26 cellular contexts compared by ENCODE assay signal in genomic region chr1:43534256-43534655, GRCh38. TPM values are rescaled to one million over a fixed set of nuclear protein-coding genes. Genes with fewer than 3 reads are reported as not detected.
DNase-seq lines count a peak whose midpoint lies in the region; ATAC-seq and TF ChIP-seq lines count a peak whose summit lies in the region.
"Had no signal": no experiment of that assay in that cellular context is flagged by ENCODE, and none has a peak within 500 bp of the region (broad histone marks: within the 10 kb centered on the region; RNA-seq: fewer than 3 reads in every experiment).

No MANE protein-coding gene starts in this region.

- H3K4me3 ChIP-seq in GM23338 (no peak overlapping the region), hepatocyte (no peak overlapping the region), spleen (no peak overlapping the region)
- H3K4me3 ChIP-seq: cardiac muscle cell had no signal

- TF ChIP-seq POLR2A in spleen (IDR thresholded peaks at IDR 0.05) = no peak

- no peak overlapping the region for H3K27ac Mint-ChIP-seq in GM23338
- H3K27ac Mint-ChIP-seq in WTC11 = no peak overlapping the region
- H3K27ac Mint-ChIP-seq: activated naive CD4-positive, alpha-beta T cell treated with anti-CD3 and anti-CD28 coated beads, Interleukin-2, amount 50 U/mL, for 72 hours; IgD-negative memory B cell; naive thymus-derived CD4-positive, alpha-beta T cell; stimulated activated memory B cell treated with anti-CD40 and anti-IgM and Interleukin-4, amounts not matched to agents 10 μg/mL and 1 μg/mL and 100 μg/mL, for 72 hours; T-cell had no signal

- CTCF ChIA-PET in WTC11 (lab: Charles Lee) = interaction anchor here (1.4 to 3.2 kb wide), 3 partner anchors 20 to 119 kb away, joined by 4 to 27 read pairs (median 5); no protein-coding TSS in a partner anchor

- H3K9me3 ChIP-seq in hepatocyte (ENCODE audit: low read depth) (no peaks in the 10 kb centered on the region), spleen (no peaks in the 10 kb centered on the region)
- H3K9me3 ChIP-seq: BE2C had no signal

- H3K4me3 Mint-ChIP-seq in GM23338 (peak overlapping the region; percentile 15; the same call in 1 of the 3 replicates), WTC11 (0 out of 2 replicates have a peak overlapping the region, but pooled peaks have one; percentile 2)
- H3K4me3 Mint-ChIP-seq: stimulated activated memory B cell treated with anti-CD40 and anti-IgM and Interleukin-4, amounts not matched to agents 10 μg/mL and 1 μg/mL and 100 μg/mL, for 72 hours; T-cell had no signal

- H3K27me3 ChIP-seq in GM23338 (ENCODE audit: insufficient read depth) (peaks cover 10% of the 10 kb centered on the region), hepatocyte (no peaks in the 10 kb centered on the region), spleen (replicated peaks in 1 of 7) (peaks cover 0 to 39% (median 22%) of the 10 kb centered on the region in 7 donors)
- H3K27me3 ChIP-seq: BE2C, cardiac muscle cell had no signal

- H4K20me1 ChIP-seq in GM23338 (replicated peaks; ENCODE audit: insufficient read depth) (peaks cover 64% of the 10 kb centered on the region), hepatocyte (ENCODE audit: insufficient read depth, poor library complexity, severe bottlenecking) (peaks cover 4% of the 10 kb centered on the region)

- H3K36me3 ChIP-seq in GM23338 (ENCODE audit: insufficient read depth) (0 out of 2 replicates have a peak, but pooled peaks cover 3% of the 10 kb centered on the region), hepatocyte (replicated peaks; ENCODE audit: insufficient read depth, low read depth) (no peaks in the 10 kb centered on the region), spleen (no peaks in the 10 kb centered on the region)
- H3K36me3 ChIP-seq: BE2C, cardiac muscle cell had no signal

- H3K79me2 ChIP-seq in GM23338 (replicated peaks; ENCODE audit: insufficient read depth) = peaks cover 70% of the 10 kb centered on the region
- peaks cover 77% of the 10 kb centered on the region for H3K79me2 ChIP-seq in hepatocyte

- H3K9me3 Mint-ChIP-seq in GM23338 (peaks cover 3% of the 10 kb centered on the region; the same call in 2 of the 3 replicates), WTC11 (no peaks in the 10 kb centered on the region)
- H3K9me3 Mint-ChIP-seq: activated naive CD4-positive, alpha-beta T cell treated with anti-CD3 and anti-CD28 coated beads, Interleukin-2, amount 50 U/mL, for 72 hours; IgD-negative memory B cell; stimulated activated memory B cell treated with anti-CD40 and anti-IgM and Interleukin-4, amounts not matched to agents 10 μg/mL and 1 μg/mL and 100 μg/mL, for 72 hours; T-cell had no signal

- TF ChIP-seq CTCF in GM23338 (conservative IDR thresholded peaks at IDR 0.05; ENCODE audit: low read depth in 2 of 2) (no peak), WTC11 (IDR thresholded peaks at IDR 0.05) (no peak), hepatocyte (IDR thresholded peaks at IDR 0.05; ENCODE audit: poor library complexity) (no peak), spleen (IDR thresholded peaks at IDR 0.05 in 8 of 11, conservative IDR thresholded peaks at IDR 0.05 in 3 of 11) (no peak)

- POLR2A ChIA-PET in WTC11 (lab: Charles Lee) = interaction anchor here (2.9 kb wide), 1 partner anchor 16 kb away, joined by 24 read pairs; no protein-coding TSS in a partner anchor

- H3K4me1 Mint-ChIP-seq in GM23338 = peaks cover 78% of the 10 kb centered on the region
- H3K4me1 Mint-ChIP-seq in WTC11 = peaks cover 77% of the 10 kb centered on the region

- H3K4me1 ChIP-seq in GM23338 (ENCODE audit: insufficient read depth) (peaks cover 48% of the 10 kb centered on the region), hepatocyte (ENCODE audit: insufficient read depth) (peaks cover 54% of the 10 kb centered on the region), spleen (peaks cover 0 to 35% (median 17%) of the 10 kb centered on the region in 6 donors)
- H3K4me1 ChIP-seq: BE2C had no signal

- H3F3A ChIP-seq in GM23338 (replicated peaks; ENCODE audit: low read depth) = peaks cover 14% of the 10 kb centered on the region

- no peak overlapping the region for H3K27ac ChIP-seq in GM23338 (ENCODE audit: low read depth)
- no peak overlapping the region for H3K27ac ChIP-seq in hepatocyte
- H3K27ac ChIP-seq in spleen = no peak overlapping the region
- H3K27ac ChIP-seq: cardiac muscle cell had no signal

- DNase-seq in GM23338 (ENCODE audit: low spot score) (no peak), WTC11 (ENCODE audit: low spot score) (no peak), hepatocyte (ENCODE audit: low spot score) (no peak), spleen (peak; percentile 16), HuH-7 (ENCODE audit: low spot score) (no peak)
- DNase-seq: ACHN; activated CD4-positive, alpha-beta T cell treated with anti-CD3 and anti-CD28 coated beads, Interleukin-2, amount 50 U/mL, for 1 hour; activated effector memory CD4-positive, alpha-beta T cell treated with Interleukin-2 at 50 U/mL for 16 hours; activated T-cell treated with anti-CD3 and anti-CD28 coated beads, Interleukin-2, amount 50 U/mL, for 1 hour; amygdala; BE2C; COR-L47; effector CD8-positive, alpha-beta T cell; islet precursor cell; left ventricle myocardium superior; naive thymus-derived CD4-positive, alpha-beta T cell; NCI-H446; NCI-H774; occipital lobe; T-cell had no signal

- no peaks in the 10 kb centered on the region for H3K9me2 ChIP-seq in GM23338 (ENCODE audit: insufficient read depth)
- H3K9me2 ChIP-seq in hepatocyte (replicated peaks; ENCODE audit: insufficient read depth) = no peaks in the 10 kb centered on the region

- H2AFZ ChIP-seq in GM23338 (no peak overlapping the region), hepatocyte (no peak overlapping the region)

- H3K4me2 ChIP-seq in GM23338 (peak overlapping the region; percentile 99; the same call in 1 of the 2 replicates), hepatocyte (peak overlapping the region; percentile 20)

- ATAC-seq in GM23338 = no peak
- no peak for ATAC-seq in WTC11
- ATAC-seq in HG03469 (IDR thresholded peaks at IDR 0.05; ENCODE audit: unreplicated experiment) = no peak
- ATAC-seq in GM19324 (IDR thresholded peaks at IDR 0.05; ENCODE audit: low FRiP score, unreplicated experiment) = no peak
- ATAC-seq: activated naive CD4-positive, alpha-beta T cell treated with anti-CD3 and anti-CD28 coated beads, Interleukin-2, amount 50 U/mL, for 72 hours; left ventricle myocardium superior; naive thymus-derived CD4-positive, alpha-beta T cell; stimulated activated memory B cell treated with anti-CD40 and anti-IgM and Interleukin-4, amounts not matched to agents 10 μg/mL and 1 μg/mL and 100 μg/mL, for 72 hours; T-cell had no signal

- intact Hi-C loops in spleen (cut with DNase I; ENCODE audit: low total_unique reads) = loop anchor here (10.0 kb wide), 1 partner anchor 511 kb away; no protein-coding TSS in a partner anchor

- peaks cover 42% of the 10 kb centered on the region for H3K27me3 Mint-ChIP-seq in GM23338 (ENCODE audit: insufficient read depth, low read depth, poor library complexity)
- H3K27me3 Mint-ChIP-seq in WTC11 (ENCODE audit: low read depth) = peaks cover 10% of the 10 kb centered on the region

- peaks cover 41% of the 10 kb centered on the region for H3K36me3 Mint-ChIP-seq in GM23338 (ENCODE audit: low read depth)
- H3K36me3 Mint-ChIP-seq in WTC11 = peaks cover 18% of the 10 kb centered on the region
- H3K36me3 Mint-ChIP-seq: IgD-negative memory B cell; stimulated activated memory B cell treated with anti-CD40 and anti-IgM and Interleukin-4, amounts not matched to agents 10 μg/mL and 1 μg/mL and 100 μg/mL, for 72 hours; T-cell had no signal

- WGBS in hepatocyte (ENCODE audit: low lambda C conversion rate, missing lambda C conversion rate) = 89% methylated on average over 2 of the region's 2 CpGs
- 66 to 87% (median 74%) methylated on average over 2 of the region's 2 CpGs for WGBS in spleen, 5 donors

TF ChIP-seq in GM23338, 12 proteins besides CTCF, POLR2A, EP300 and RAD21:
- TF ChIP-seq ZNF114 (CRISPR knock-in tag; IDR thresholded peaks at IDR 0.05) = no peak

TF ChIP-seq in WTC11, 78 proteins besides CTCF, POLR2A, EP300 and RAD21:
- TF ChIP-seq OVOL2 (CRISPR knock-in tag; IDR thresholded peaks at IDR 0.05; ENCODE audit: borderline replicate concordance) (no peak), ZNF317 (CRISPR knock-in tag; IDR thresholded peaks at IDR 0.05; ENCODE audit: borderline replicate concordance, low read depth) (no peak), HMGA2 (CRISPR knock-in tag; IDR thresholded peaks at IDR 0.05) (no peak)

RNA-seq across cellular contexts. Expression of gene PTPRF, which starts 3.6 kb away (rescaled TPM):
- total RNA-seq in GM23338 (2014; rRNA removed; shearing (Covaris generic)) = 154 and 173 TPM in 2 replicates
- polyA plus RNA-seq in GM23338 (2016; fragmentation: Nextera tagmentation; extraction: Ambion mirVana) (48.7 and 52.4 TPM in 2 replicates), hepatocyte (84.6 and 96.0 TPM in 2 replicates), spleen (1 to 10 TPM; 2.7 to 3.9 (median 3.5) TPM)
- total RNA-seq in WTC11 (2021) (248 to 295 TPM (median 275 TPM) in 3 replicates), hepatocyte (75.7 and 115 TPM in 2 replicates), spleen (10 to 100 TPM in 6 of 7 donors, 1 to 10 TPM in 1; 8.3 to 25.0 (median 14.8) TPM)
- polyA plus RNA-seq: IgD-negative memory B cell; naive thymus-derived CD4-positive, alpha-beta T cell had no signal
